ENCODE assay signal across 14 cellular contexts in the genomic region with DNA sequence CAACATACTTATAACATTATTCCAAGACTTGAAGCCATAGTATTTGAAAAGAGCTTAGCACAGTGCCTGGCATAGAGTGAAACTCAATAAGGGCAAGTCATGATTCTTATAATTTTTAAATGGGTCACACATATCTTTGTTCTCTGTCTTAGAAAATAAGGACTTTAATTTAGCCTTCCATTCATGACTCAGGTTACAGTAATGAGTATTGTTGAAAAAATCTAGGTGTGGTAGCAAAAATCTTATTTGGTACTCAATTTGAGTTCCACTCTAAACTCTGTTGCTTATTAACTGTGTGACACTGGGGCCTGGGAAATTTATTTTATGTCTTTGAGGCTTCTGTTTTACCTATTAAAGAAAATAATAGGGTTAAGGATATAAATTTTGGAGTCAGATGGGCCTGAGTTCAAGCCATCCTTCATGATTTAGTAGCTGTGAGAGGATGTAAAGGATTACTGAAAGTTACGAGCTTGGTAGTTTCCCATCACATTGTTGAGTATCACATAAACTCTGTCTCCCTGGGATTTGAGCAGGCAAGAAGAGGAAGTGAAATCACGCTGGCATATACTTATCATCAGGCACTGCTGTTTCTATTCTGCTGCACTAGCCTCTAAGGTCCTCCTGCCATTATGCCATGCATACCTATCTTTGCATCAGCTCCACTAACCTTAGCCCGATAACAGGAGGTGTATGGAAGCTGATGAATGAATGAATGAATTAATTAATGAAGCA. TPM values are rescaled to one million over a fixed set of nuclear protein-coding genes. Genes with fewer than 3 reads are reported as not detected.
DNase-seq lines count a peak whose midpoint lies in the region; ATAC-seq and TF ChIP-seq lines count a peak whose summit lies in the region.
"Had no signal": no experiment of that assay in that cellular context is flagged by ENCODE, and none has a peak within 500 bp of the region (broad histone marks: within the 10 kb centered on the region; RNA-seq: fewer than 3 reads in every experiment).

No MANE protein-coding gene starts in this region.

- DNase-seq in NAMALWA (ENCODE audit: low spot score) (peak; percentile 12), kidney tubule cell (ENCODE audit: low spot score) (peak; percentile 37), GM03348 (ENCODE audit: low spot score) (no peak), H4 (ENCODE audit: low spot score) (no peak), tibial artery (no peak)
- no peak for DNase-seq in effector memory CD4-positive, alpha-beta T cell
- DNase-seq: aorta; CD4-positive, CD25-positive, alpha-beta regulatory T cell; NCI-H2081 treated with DMSO at 0.1 percent for 48 hours; right cardiac atrium had no signal

- intact Hi-C loops in tibial artery (cut with DNase I; ENCODE audit: low total_unique reads): no loop called here

- H3K4me3 ChIP-seq in effector memory CD4-positive, alpha-beta T cell (ENCODE audit: insufficient read depth, low read depth, low read length, poor library complexity, severe bottlenecking): no peak overlapping the region
- H3K4me3 ChIP-seq in tibial artery: no peak overlapping the region
- H3K4me3 ChIP-seq: thoracic aorta had no signal

- TF ChIP-seq CTCF in tibial artery (IDR thresholded peaks at IDR 0.05): no peak

- ATAC-seq in GM18868 (IDR thresholded peaks at IDR 0.05; ENCODE audit: unreplicated experiment): peak; percentile 99
- ATAC-seq in HG02798 (IDR thresholded peaks at IDR 0.05; ENCODE audit: poor library complexity, unreplicated experiment): peak; percentile 60
- ATAC-seq: right cardiac atrium had no signal

- H3K27ac ChIP-seq in effector memory CD4-positive, alpha-beta T cell (ENCODE audit: insufficient read depth, low read length, poor library complexity, severe bottlenecking): no peak overlapping the region
- H3K27ac ChIP-seq in tibial artery: no peak overlapping the region
- H3K27ac ChIP-seq: thoracic aorta had no signal

- no peaks in the 10 kb centered on the region for H3K36me3 ChIP-seq in effector memory CD4-positive, alpha-beta T cell (ENCODE audit: control insufficient read depth, insufficient read depth, low read length)
- H3K36me3 ChIP-seq in tibial artery: no peaks in the 10 kb centered on the region
- H3K36me3 ChIP-seq: thoracic aorta had no signal

- no peaks in the 10 kb centered on the region for H3K9me3 ChIP-seq in effector memory CD4-positive, alpha-beta T cell (ENCODE audit: control insufficient read depth, low read length)
- peaks cover 0 to 7% (median 0%) of the 10 kb centered on the region in 3 donors for H3K9me3 ChIP-seq in tibial artery
- H3K9me3 ChIP-seq: thoracic aorta had no signal

- no peaks in the 10 kb centered on the region for H3K27me3 ChIP-seq in effector memory CD4-positive, alpha-beta T cell (replicated peaks; ENCODE audit: control insufficient read depth, insufficient read depth, low read length, poor library complexity, severe bottlenecking)
- H3K27me3 ChIP-seq in tibial artery: no peaks in the 10 kb centered on the region

- H3K4me1 ChIP-seq in effector memory CD4-positive, alpha-beta T cell (ENCODE audit: control insufficient read depth, insufficient read depth, low read length, poor library complexity, severe bottlenecking): no peaks in the 10 kb centered on the region
- no peaks in the 10 kb centered on the region for H3K4me1 ChIP-seq in tibial artery

RNA-seq across cellular contexts. Expression of a gene that starts 1.5 kb away (rescaled TPM):
- not detected in 2 replicates for total RNA-seq in H4 (2014; rRNA removed; shearing (Covaris generic))
- total RNA-seq: CD4-positive, CD25-positive, alpha-beta regulatory T cell; HT1080; thoracic aorta had no signal

RNA-seq across cellular contexts. Expression of a gene that starts 24.6 kb away (rescaled TPM):
- total RNA-seq in H4 (2014; rRNA removed; shearing (Covaris generic)): not detected in 2 replicates
- total RNA-seq: aorta; CD4-positive, CD25-positive, alpha-beta regulatory T cell; HT1080; right cardiac atrium; thoracic aorta had no signal

RNA-seq across cellular contexts. Expression of a gene that starts 46.9 kb away (rescaled TPM):
- total RNA-seq in H4 (2014; rRNA removed; shearing (Covaris generic)): 30.1 and 63.3 TPM in 2 replicates

Comparison
In these comparisons a context has a peak if more than half of its experiments do, and no peak if none do; other contexts are left out.
1. DNase-seq: peak in NAMALWA (single experiment) and kidney tubule cell (single experiment); none in GM03348 (single experiment), effector memory CD4-positive, alpha-beta T cell (0 of 3), H4 (single experiment) and tibial artery (0 of 2).